ENCODE assay signal across 8 cellular contexts in genomic region chr1:155970531-155971167, GRCh38. TPM values are rescaled to one million over a fixed set of nuclear protein-coding genes. Genes with fewer than 3 reads are reported as not detected.
A peak's percentile ranks its signal among the peaks of the same experiment; 100 is the strongest.
DNase-seq lines count a peak whose midpoint lies in the region; ATAC-seq and TF ChIP-seq lines count a peak whose summit lies in the region.

No MANE protein-coding gene starts in this region.

- peak; percentile 58 for ATAC-seq in HG02938 (IDR thresholded peaks at IDR 0.05; ENCODE audit: unreplicated experiment)
- no peak for ATAC-seq in HG02588 (IDR thresholded peaks at IDR 0.05; ENCODE audit: unreplicated experiment)

- intact Hi-C loops in colonic mucosa (cut with DNase I) = no loop called here

- peaks cover 4% of the 10 kb centered on the region for H3K4me1 ChIP-seq in colonic mucosa

- DNase-seq in GM03348 (ENCODE audit: low spot score) = peak; percentile 87
- DNase-seq in SK-N-DZ (ENCODE audit: low spot score) = peak; percentile 36
- DNase-seq in colonic mucosa = peak; percentile 69
- DNase-seq in lung microvascular endothelial cell (ENCODE audit: low read depth in 2 of 2) = peak; percentile 55 to 82
- DNase-seq in superior temporal gyrus (ENCODE audit: extremely low spot score) = peak; percentile 89
- DNase-seq in GM19240 (ENCODE audit: insufficient read length, low spot score) = no peak

- no peaks in the 10 kb centered on the region for H3K9me3 ChIP-seq in colonic mucosa

- peak overlapping the region; percentile 55 to 56 for H3K9ac ChIP-seq in colonic mucosa (ENCODE audit: low read depth in 2 of 2, low read length in 2 of 2)

- H3K36me3 ChIP-seq in colonic mucosa = no peaks in the 10 kb centered on the region

- no peak overlapping the region for H3K4me3 ChIP-seq in colonic mucosa

- H3K27ac ChIP-seq in colonic mucosa = peak overlapping the region; percentile 30

- no peaks in the 10 kb centered on the region for H3K27me3 ChIP-seq in colonic mucosa

- no peak for TF ChIP-seq CTCF in colonic mucosa (IDR thresholded peaks at IDR 0.05)

RNA-seq across cellular contexts. Expression of gene ARHGEF2, which starts 7.7 kb away (rescaled TPM):
- polyA plus RNA-seq in SK-N-DZ (2014; cell fraction: cytosol; rRNA removed) = 27.9 and 32.8 TPM in 2 replicates
- 34.7 and 45.4 TPM in 2 replicates for polyA plus RNA-seq in SK-N-DZ (2014; cell fraction: nucleus; rRNA removed)
- total RNA-seq in colonic mucosa = 10 to 100 TPM; 91.9 to 92.6 TPM
- total RNA-seq in lung microvascular endothelial cell = 59.3 and 69.4 TPM in 2 replicates

RNA-seq across cellular contexts. Expression of gene RXFP4, which starts 29.2 kb away (rescaled TPM):
- not detected in 2 replicates for polyA plus RNA-seq in SK-N-DZ (2014; cell fraction: cytosol; rRNA removed)
- not detected in 2 replicates for polyA plus RNA-seq in SK-N-DZ (2014; cell fraction: nucleus; rRNA removed)
- total RNA-seq in colonic mucosa (1 to 10 TPM; 4.2 to 4.6 TPM), lung microvascular endothelial cell (not detected in 2 replicates)

RNA-seq across cellular contexts. Expression of gene KHDC4, which starts 36.4 kb away (rescaled TPM):
- polyA plus RNA-seq in SK-N-DZ (2014; cell fraction: cytosol; rRNA removed) = 84.3 and 84.8 TPM in 2 replicates
- polyA plus RNA-seq in SK-N-DZ (2014; cell fraction: nucleus; rRNA removed) = 250 and 318 TPM in 2 replicates
- total RNA-seq in colonic mucosa (10 to 100 TPM; 42.5 to 56.0 TPM), lung microvascular endothelial cell (9.4 and 13.5 TPM in 2 replicates)

RNA-seq across cellular contexts. Expression of gene SSR2, which starts 50.1 kb away (rescaled TPM):
- 313 and 427 TPM in 2 replicates for polyA plus RNA-seq in SK-N-DZ (2014; cell fraction: cytosol; rRNA removed)
- polyA plus RNA-seq in SK-N-DZ (2014; cell fraction: nucleus; rRNA removed) = 175 and 241 TPM in 2 replicates
- total RNA-seq in colonic mucosa (100 to 1,000 TPM; 204 to 208 TPM), lung microvascular endothelial cell (342 and 396 TPM in 2 replicates)

RNA-seq across cellular contexts. Expression of gene RIT1, which starts 59.5 kb away (rescaled TPM):
- 17.5 and 27.2 TPM in 2 replicates for polyA plus RNA-seq in SK-N-DZ (2014; cell fraction: cytosol; rRNA removed)
- polyA plus RNA-seq in SK-N-DZ (2014; cell fraction: nucleus; rRNA removed) = 15.0 and 20.5 TPM in 2 replicates
- total RNA-seq in colonic mucosa (10 to 100 TPM; 14.6 to 51.7 TPM), lung microvascular endothelial cell (19.0 and 26.0 TPM in 2 replicates)
